Comparison of ENCODE assay signal across 25 cellular contexts in genomic region chr4:59979061-59979460, GRCh38.
"Had no signal": no experiment of that assay in that cellular context is flagged by ENCODE, and none has a peak within 500 bp of the region (broad histone marks: within the 10 kb centered on the region; RNA-seq: fewer than 3 reads in every experiment).

No MANE protein-coding gene starts in this region.

- H3K9me3 ChIP-seq: adrenal gland, ascending aorta had no signal

- H3K4me1 Mint-ChIP-seq: activated CD4-positive, alpha-beta memory T cell treated with anti-CD3 and anti-CD28 coated beads, Interleukin-2, amount 10 ng/mL, durations not matched to agents 7 days and 5 days; activated CD4-positive, alpha-beta T cell treated with anti-CD3 and anti-CD28 coated beads for 36 hours; activated CD4-positive, alpha-beta T cell treated with anti-CD3 and anti-CD28 coated beads, Interleukin-2, amount 10 ng/mL, durations not matched to agents 24 days and 14 days; activated naive CD4-positive, alpha-beta T cell treated with anti-CD3 and anti-CD28 coated beads, Interleukin-2, amount 50 U/mL, for 24 hours; activated naive CD8-positive, alpha-beta T cell treated with anti-CD3 and anti-CD28 coated beads for 36 hours; activated naive CD8-positive, alpha-beta T cell treated with anti-CD3 and anti-CD28 coated beads, Interleukin-2, amount 50 U/mL, for 24 hours; activated T-helper 17 cell treated with anti-CD3 and anti-CD28 coated beads, Interleukin-2, amount 50 U/mL, for 72 hours; central memory CD8-positive, alpha-beta T cell had no signal

- H3K36me3 Mint-ChIP-seq: activated naive CD4-positive, alpha-beta T cell treated with anti-CD3 and anti-CD28 coated beads, Interleukin-2, amount 50 U/mL, for 24 hours; activated naive CD8-positive, alpha-beta T cell treated with anti-CD3 and anti-CD28 coated beads for 36 hours had no signal

- H3K36me3 ChIP-seq: adrenal gland, ascending aorta, brain microvascular endothelial cell had no signal

- H3K4me1 ChIP-seq: adrenal gland, ascending aorta had no signal

- DNase-seq: activated CD4-positive, alpha-beta memory T cell treated with anti-CD3 and anti-CD28 coated beads, Interleukin-2, amount 10 ng/mL, durations not matched to agents 7 days and 5 days; activated CD4-positive, alpha-beta T cell treated with anti-CD3 and anti-CD28 coated beads for 36 hours; activated CD4-positive, alpha-beta T cell treated with anti-CD3 and anti-CD28 coated beads, Interleukin-2, amount 10 ng/mL, durations not matched to agents 24 days and 14 days; activated CD4-positive, CD25-positive, alpha-beta regulatory T cell; activated CD4-positive, CD25-positive, alpha-beta regulatory T cell treated with anti-CD3 and anti-CD28 coated beads, Interleukin-2, amount 50 U/mL, for 72 hours; activated CD8-positive, alpha-beta memory T cell treated with anti-CD3 and anti-CD28 coated beads for 24 hours; activated effector memory CD4-positive, alpha-beta T cell treated with anti-CD3 and anti-CD28 coated beads, Interleukin-2, amount 50 U/mL, for 16 hours; activated naive CD4-positive, alpha-beta T cell treated with anti-CD3 and anti-CD28 coated beads for 36 hours; activated naive CD8-positive, alpha-beta T cell treated with anti-CD3 and anti-CD28 coated beads for 36 hours; activated naive CD8-positive, alpha-beta T cell treated with anti-CD3 and anti-CD28 coated beads, Interleukin-2, amount 50 U/mL, for 24 hours; activated T-cell treated with anti-CD3 and anti-CD28 coated beads, Interleukin-2, amount 50 U/mL, for 4 hours; adrenal gland; brain microvascular endothelial cell; dorsolateral prefrontal cortex; effector memory CD4-positive, alpha-beta T cell; endodermal cell; foreskin fibroblast; T-helper 2 cell had no signal

- H3K27me3 Mint-ChIP-seq: activated CD4-positive, alpha-beta memory T cell treated with anti-CD3 and anti-CD28 coated beads, Interleukin-2, amount 10 ng/mL, durations not matched to agents 7 days and 5 days; activated CD4-positive, alpha-beta T cell treated with anti-CD3 and anti-CD28 coated beads for 36 hours; activated CD4-positive, alpha-beta T cell treated with anti-CD3 and anti-CD28 coated beads, Interleukin-2, amount 10 ng/mL, durations not matched to agents 24 days and 14 days; activated naive CD4-positive, alpha-beta T cell treated with anti-CD3 and anti-CD28 coated beads, Interleukin-2, amount 50 U/mL, for 24 hours; activated naive CD8-positive, alpha-beta T cell treated with anti-CD3 and anti-CD28 coated beads for 36 hours; activated naive CD8-positive, alpha-beta T cell treated with anti-CD3 and anti-CD28 coated beads, Interleukin-2, amount 50 U/mL, for 24 hours; activated T-helper 17 cell treated with anti-CD3 and anti-CD28 coated beads, Interleukin-2, amount 50 U/mL, for 72 hours; central memory CD8-positive, alpha-beta T cell; dendritic cell treated with granulocyte-macrophage colony-stimulating factor and Interleukin-4, amounts not matched to agents 40 ng/mL and 50 ng/mL, for 4 days had no signal

- H3K4me3 Mint-ChIP-seq: activated CD4-positive, alpha-beta memory T cell treated with anti-CD3 and anti-CD28 coated beads, Interleukin-2, amount 10 ng/mL, durations not matched to agents 7 days and 5 days; activated CD4-positive, alpha-beta T cell treated with anti-CD3 and anti-CD28 coated beads for 36 hours; activated CD4-positive, alpha-beta T cell treated with anti-CD3 and anti-CD28 coated beads, Interleukin-2, amount 10 ng/mL, durations not matched to agents 24 days and 14 days; activated naive CD4-positive, alpha-beta T cell treated with anti-CD3 and anti-CD28 coated beads for 36 hours; activated naive CD4-positive, alpha-beta T cell treated with anti-CD3 and anti-CD28 coated beads, Interleukin-2, amount 50 U/mL, for 24 hours; activated naive CD8-positive, alpha-beta T cell treated with anti-CD3 and anti-CD28 coated beads for 36 hours; activated naive CD8-positive, alpha-beta T cell treated with anti-CD3 and anti-CD28 coated beads, Interleukin-2, amount 50 U/mL, for 24 hours; activated T-cell treated with anti-CD3 and anti-CD28 coated beads, Interleukin-2, amount 50 U/mL, for 4 hours; activated T-helper 17 cell treated with anti-CD3 and anti-CD28 coated beads, Interleukin-2, amount 50 U/mL, for 72 hours; central memory CD8-positive, alpha-beta T cell; dendritic cell treated with granulocyte-macrophage colony-stimulating factor and Interleukin-4, amounts not matched to agents 40 ng/mL and 50 ng/mL, for 4 days; endodermal cell had no signal

- H3K4me3 ChIP-seq: adrenal gland, ascending aorta, coronary artery, dorsolateral prefrontal cortex had no signal

- H3K27ac Mint-ChIP-seq: activated CD4-positive, alpha-beta memory T cell treated with anti-CD3 and anti-CD28 coated beads, Interleukin-2, amount 10 ng/mL, durations not matched to agents 7 days and 5 days; activated CD4-positive, alpha-beta T cell treated with anti-CD3 and anti-CD28 coated beads for 36 hours; activated CD4-positive, alpha-beta T cell treated with anti-CD3 and anti-CD28 coated beads, Interleukin-2, amount 10 ng/mL, durations not matched to agents 24 days and 14 days; activated naive CD4-positive, alpha-beta T cell treated with anti-CD3 and anti-CD28 coated beads for 36 hours; activated naive CD4-positive, alpha-beta T cell treated with anti-CD3 and anti-CD28 coated beads, Interleukin-2, amount 50 U/mL, for 24 hours; activated naive CD8-positive, alpha-beta T cell treated with anti-CD3 and anti-CD28 coated beads for 36 hours; activated naive CD8-positive, alpha-beta T cell treated with anti-CD3 and anti-CD28 coated beads, Interleukin-2, amount 50 U/mL, for 24 hours; activated T-helper 17 cell treated with anti-CD3 and anti-CD28 coated beads, Interleukin-2, amount 50 U/mL, for 72 hours; dendritic cell treated with granulocyte-macrophage colony-stimulating factor and Interleukin-4, amounts not matched to agents 40 ng/mL and 50 ng/mL, for 4 days; endodermal cell had no signal

- H3K9me3 Mint-ChIP-seq: activated CD4-positive, alpha-beta memory T cell treated with anti-CD3 and anti-CD28 coated beads, Interleukin-2, amount 10 ng/mL, durations not matched to agents 7 days and 5 days; activated CD4-positive, alpha-beta T cell treated with anti-CD3 and anti-CD28 coated beads, Interleukin-2, amount 10 ng/mL, durations not matched to agents 24 days and 14 days; activated naive CD8-positive, alpha-beta T cell treated with anti-CD3 and anti-CD28 coated beads for 36 hours; endodermal cell had no signal

- H3K27ac ChIP-seq: adrenal gland, ascending aorta, brain microvascular endothelial cell, coronary artery, dorsolateral prefrontal cortex had no signal

- H3K27me3 ChIP-seq: adrenal gland, ascending aorta, brain microvascular endothelial cell, dorsolateral prefrontal cortex had no signal

- ATAC-seq: activated CD4-positive, alpha-beta T cell treated with anti-CD3 and anti-CD28 coated beads for 36 hours; activated naive CD8-positive, alpha-beta T cell treated with anti-CD3 and anti-CD28 coated beads, Interleukin-2, amount 50 U/mL, for 24 hours; activated T-cell treated with anti-CD3 and anti-CD28 coated beads, Interleukin-2, amount 50 U/mL, for 4 hours; activated T-helper 17 cell treated with anti-CD3 and anti-CD28 coated beads, Interleukin-2, amount 50 U/mL, for 72 hours; esophagus mucosa had no signal
